In genomic region chr2:85578243-85579180, GRCh38 we compare ENCODE assay signal across 8 cellular contexts. TPM values are rescaled to one million over a fixed set of nuclear protein-coding genes. Genes with fewer than 3 reads are reported as not detected.
DNase-seq lines count a peak whose midpoint lies in the region; ATAC-seq and TF ChIP-seq lines count a peak whose summit lies in the region.

No MANE protein-coding gene starts in this region.

- peak overlapping the region; percentile 95 for H3K4me3 Mint-ChIP-seq in activated CD4-positive, alpha-beta T cell treated with anti-CD3 and anti-CD28 coated beads, Interleukin-2, amount 10 ng/mL, durations not matched to agents 24 days and 14 days
- peak overlapping the region; percentile 89 for H3K4me3 Mint-ChIP-seq in activated T-helper 2 cell treated with anti-CD3 and anti-CD28 coated beads, Interferon-gamma antibody, Interleukin-2, Interleukin-4, amounts not matched to agents 10 μg/mL and 5 μg/mL and 100 μg/mL, durations not matched to agents 14 hours and 24 hours and 36 hours (ENCODE audit: low read depth)

- intact Hi-C loops in activated CD4-positive, alpha-beta T cell treated with anti-CD3 and anti-CD28 coated beads, Interleukin-2, amount 10 ng/mL, durations not matched to agents 24 days and 14 days (cut with micrococcal nuclease) = loop anchor here (1.0 to 2.0 kb wide), 2 partner anchors 16 to 17 kb away; partner anchors contain the start of genes GGCX and RNF181
- intact Hi-C loops in activated T-helper 2 cell treated with anti-CD3 and anti-CD28 coated beads, Interferon-gamma antibody, Interleukin-2, Interleukin-4, amounts not matched to agents 10 μg/mL and 5 μg/mL and 100 μg/mL, durations not matched to agents 14 hours and 24 hours and 36 hours (cut with micrococcal nuclease) = loop anchor here (2.0 kb wide), 1 partner anchor 18 kb away; the partner anchor contains the start of gene GGCX

- H3K27ac Mint-ChIP-seq in activated CD4-positive, alpha-beta T cell treated with anti-CD3 and anti-CD28 coated beads, Interleukin-2, amount 10 ng/mL, durations not matched to agents 24 days and 14 days = peak overlapping the region; percentile 81
- H3K27ac Mint-ChIP-seq in activated T-helper 2 cell treated with anti-CD3 and anti-CD28 coated beads, Interferon-gamma antibody, Interleukin-2, Interleukin-4, amounts not matched to agents 10 μg/mL and 5 μg/mL and 100 μg/mL, durations not matched to agents 14 hours and 24 hours and 36 hours = peak overlapping the region; percentile 80

- H3K4me1 Mint-ChIP-seq in activated CD4-positive, alpha-beta T cell treated with anti-CD3 and anti-CD28 coated beads, Interleukin-2, amount 10 ng/mL, durations not matched to agents 24 days and 14 days = peaks cover 33% of the 10 kb centered on the region
- H3K4me1 Mint-ChIP-seq in activated T-helper 2 cell treated with anti-CD3 and anti-CD28 coated beads, Interferon-gamma antibody, Interleukin-2, Interleukin-4, amounts not matched to agents 10 μg/mL and 5 μg/mL and 100 μg/mL, durations not matched to agents 14 hours and 24 hours and 36 hours (ENCODE audit: low read depth) = peaks cover 22% of the 10 kb centered on the region

- H3K4me1 ChIP-seq in HUES6 (ENCODE audit: control insufficient read depth, insufficient read depth, low read length) (peaks cover 31% of the 10 kb centered on the region), iPS-15b (ENCODE audit: control insufficient read depth, insufficient read depth, low read length) (peaks cover 11% of the 10 kb centered on the region), smooth muscle cell (ENCODE audit: low read depth) (peaks cover 19% of the 10 kb centered on the region)

- H3K36me3 ChIP-seq in HUES6 (ENCODE audit: control insufficient read depth, insufficient read depth, low read length) (peaks cover 13% of the 10 kb centered on the region), iPS-15b (ENCODE audit: control insufficient read depth, insufficient read depth, low read length) (no peaks in the 10 kb centered on the region), smooth muscle cell (ENCODE audit: low read depth) (no peaks in the 10 kb centered on the region)

- no peaks in the 10 kb centered on the region for H3K9me3 Mint-ChIP-seq in activated CD4-positive, alpha-beta T cell treated with anti-CD3 and anti-CD28 coated beads, Interleukin-2, amount 10 ng/mL, durations not matched to agents 24 days and 14 days
- no peaks in the 10 kb centered on the region for H3K9me3 Mint-ChIP-seq in activated T-helper 2 cell treated with anti-CD3 and anti-CD28 coated beads, Interferon-gamma antibody, Interleukin-2, Interleukin-4, amounts not matched to agents 10 μg/mL and 5 μg/mL and 100 μg/mL, durations not matched to agents 14 hours and 24 hours and 36 hours

- peak; percentile 71 for DNase-seq in activated CD4-positive, alpha-beta T cell treated with anti-CD3 and anti-CD28 coated beads, Interleukin-2, amount 10 ng/mL, durations not matched to agents 24 days and 14 days
- no peak for DNase-seq in activated CD4-positive, alpha-beta T cell treated with anti-CD3 and anti-CD28 coated beads for 4 hours
- no peak for DNase-seq in activated T-helper 2 cell treated with anti-CD3 and anti-CD28 coated beads, Interferon-gamma antibody, Interleukin-2, Interleukin-4, amounts not matched to agents 10 μg/mL and 5 μg/mL and 100 μg/mL, durations not matched to agents 14 hours and 24 hours and 36 hours (ENCODE audit: low spot score)
- no peak for DNase-seq in smooth muscle cell (lab: John Stamatoyannopoulos, UW; ENCODE audit: unreplicated experiment)
- no peak for DNase-seq in NCI-H2171 treated with DMSO at 0.1 percent for 48 hours (lab: John Stamatoyannopoulos, UW)

- H3K9ac ChIP-seq in HUES6 (ENCODE audit: low read length) (peak overlapping the region; percentile 72), iPS-15b (ENCODE audit: low read depth, low read length) (no peak overlapping the region), smooth muscle cell (ENCODE audit: low read depth) (peak overlapping the region; percentile 39)

- H3K9me3 ChIP-seq in HUES6 (ENCODE audit: control insufficient read depth, insufficient read depth, low read depth, low read length) = no peaks in the 10 kb centered on the region
- H3K9me3 ChIP-seq in iPS-15b (ENCODE audit: control insufficient read depth, insufficient read depth, low read length) = no peaks in the 10 kb centered on the region
- no peaks in the 10 kb centered on the region for H3K9me3 ChIP-seq in smooth muscle cell (replicated peaks; ENCODE audit: low read depth)

- H3K79me2 ChIP-seq in smooth muscle cell (ENCODE audit: low read depth) = no peaks in the 10 kb centered on the region

- peaks cover 9% of the 10 kb centered on the region for H3F3A ChIP-seq in smooth muscle cell (ENCODE audit: low read depth)

- ATAC-seq in HG03378 (IDR thresholded peaks at IDR 0.05; ENCODE audit: unreplicated experiment) = no peak

- H3K36me3 Mint-ChIP-seq in activated CD4-positive, alpha-beta T cell treated with anti-CD3 and anti-CD28 coated beads, Interleukin-2, amount 10 ng/mL, durations not matched to agents 24 days and 14 days (ENCODE audit: low read depth) = peaks cover 24% of the 10 kb centered on the region
- peaks cover 33% of the 10 kb centered on the region for H3K36me3 Mint-ChIP-seq in activated T-helper 2 cell treated with anti-CD3 and anti-CD28 coated beads, Interferon-gamma antibody, Interleukin-2, Interleukin-4, amounts not matched to agents 10 μg/mL and 5 μg/mL and 100 μg/mL, durations not matched to agents 14 hours and 24 hours and 36 hours (ENCODE audit: low read depth)

- H3K27me3 Mint-ChIP-seq in activated CD4-positive, alpha-beta T cell treated with anti-CD3 and anti-CD28 coated beads, Interleukin-2, amount 10 ng/mL, durations not matched to agents 24 days and 14 days = no peaks in the 10 kb centered on the region
- H3K27me3 Mint-ChIP-seq in activated T-helper 2 cell treated with anti-CD3 and anti-CD28 coated beads, Interferon-gamma antibody, Interleukin-2, Interleukin-4, amounts not matched to agents 10 μg/mL and 5 μg/mL and 100 μg/mL, durations not matched to agents 14 hours and 24 hours and 36 hours (ENCODE audit: low read depth) = no peaks in the 10 kb centered on the region

- TF ChIP-seq CTCF in smooth muscle cell (IDR thresholded peaks at IDR 0.05; ENCODE audit: borderline replicate concordance, insufficient read depth, poor library complexity, severe bottlenecking) = no peak

- peak overlapping the region; percentile 84 for H3K4me2 ChIP-seq in smooth muscle cell

- H3K4me3 ChIP-seq in HUES6 (ENCODE audit: low read depth, low read length) (peak overlapping the region; percentile 68), iPS-15b (ENCODE audit: low read depth, low read length) (peak overlapping the region; percentile 62), smooth muscle cell (peak overlapping the region; percentile 55)

- no peaks in the 10 kb centered on the region for H4K20me1 ChIP-seq in smooth muscle cell (ENCODE audit: low read depth)

- peak overlapping the region; percentile 84 for H2AFZ ChIP-seq in smooth muscle cell (ENCODE audit: low read depth)

- H3K27me3 ChIP-seq in HUES6 (ENCODE audit: control insufficient read depth, insufficient read depth, low read length) = peaks cover under 1% of the 10 kb centered on the region; the same call in 1 of the 2 replicates
- peaks cover 13% of the 10 kb centered on the region for H3K27me3 ChIP-seq in iPS-15b (ENCODE audit: control insufficient read depth, insufficient read depth, low read length)
- H3K27me3 ChIP-seq in smooth muscle cell (ENCODE audit: low read depth) = no peaks in the 10 kb centered on the region

- whole genome bisulfite sequencing in smooth muscle cell (ENCODE audit: low lambda C conversion rate) = 47% methylated on average over 19 of the region's 19 CpGs

- H3K27ac ChIP-seq in HUES6 (ENCODE audit: low read depth, low read length) = peak overlapping the region; percentile 85; the same call in 1 of the 2 replicates
- peak overlapping the region; percentile 67 for H3K27ac ChIP-seq in smooth muscle cell (ENCODE audit: low read depth)

RNA-seq across cellular contexts. Expression of gene VAMP8, which starts 1.1 kb away (rescaled TPM):
- total RNA-seq in activated CD4-positive, alpha-beta T cell treated with anti-CD3 and anti-CD28 coated beads, Interleukin-2, amount 10 ng/mL, durations not matched to agents 24 days and 14 days = 90.9 and 91.3 TPM in 2 replicates
- 99.7 and 101 TPM in 2 replicates for total RNA-seq in activated T-helper 2 cell treated with anti-CD3 and anti-CD28 coated beads, Interferon-gamma antibody, Interleukin-2, Interleukin-4, amounts not matched to agents 10 μg/mL and 5 μg/mL and 100 μg/mL, durations not matched to agents 14 hours and 24 hours and 36 hours
- total RNA-seq in smooth muscle cell = 9.4 and 15.1 TPM in 2 replicates
- polyA plus RNA-seq in smooth muscle cell = 17.5 and 72.9 TPM in 2 replicates

RNA-seq across cellular contexts. Expression of gene VAMP5, which starts 5.7 kb away (rescaled TPM):
- total RNA-seq in activated CD4-positive, alpha-beta T cell treated with anti-CD3 and anti-CD28 coated beads, Interleukin-2, amount 10 ng/mL, durations not matched to agents 24 days and 14 days = 33.1 and 37.9 TPM in 2 replicates
- 41.0 and 41.3 TPM in 2 replicates for total RNA-seq in activated T-helper 2 cell treated with anti-CD3 and anti-CD28 coated beads, Interferon-gamma antibody, Interleukin-2, Interleukin-4, amounts not matched to agents 10 μg/mL and 5 μg/mL and 100 μg/mL, durations not matched to agents 14 hours and 24 hours and 36 hours
- 5.0 and 6.6 TPM in 2 replicates for total RNA-seq in smooth muscle cell
- polyA plus RNA-seq in smooth muscle cell = 35.0 and 35.9 TPM in 2 replicates

RNA-seq across cellular contexts. Expression of gene RNF181, which starts 17.0 kb away (rescaled TPM):
- total RNA-seq in activated CD4-positive, alpha-beta T cell treated with anti-CD3 and anti-CD28 coated beads, Interleukin-2, amount 10 ng/mL, durations not matched to agents 24 days and 14 days = 111 and 116 TPM in 2 replicates
- 130 and 134 TPM in 2 replicates for total RNA-seq in activated T-helper 2 cell treated with anti-CD3 and anti-CD28 coated beads, Interferon-gamma antibody, Interleukin-2, Interleukin-4, amounts not matched to agents 10 μg/mL and 5 μg/mL and 100 μg/mL, durations not matched to agents 14 hours and 24 hours and 36 hours
- total RNA-seq in smooth muscle cell = 167 and 195 TPM in 2 replicates
- 316 and 328 TPM in 2 replicates for polyA plus RNA-seq in smooth muscle cell

RNA-seq across cellular contexts. Expression of gene GGCX, which starts 17.2 kb away (rescaled TPM):
- total RNA-seq in activated CD4-positive, alpha-beta T cell treated with anti-CD3 and anti-CD28 coated beads, Interleukin-2, amount 10 ng/mL, durations not matched to agents 24 days and 14 days = 21.8 and 23.1 TPM in 2 replicates
- 25.1 and 27.0 TPM in 2 replicates for total RNA-seq in activated T-helper 2 cell treated with anti-CD3 and anti-CD28 coated beads, Interferon-gamma antibody, Interleukin-2, Interleukin-4, amounts not matched to agents 10 μg/mL and 5 μg/mL and 100 μg/mL, durations not matched to agents 14 hours and 24 hours and 36 hours
- total RNA-seq in smooth muscle cell = 44.0 and 83.2 TPM in 2 replicates
- polyA plus RNA-seq in smooth muscle cell = 33.2 and 44.5 TPM in 2 replicates

RNA-seq across cellular contexts. Expression of gene TMEM150A, which starts 24.0 kb away (rescaled TPM):
- 6.2 and 6.5 TPM in 2 replicates for total RNA-seq in activated CD4-positive, alpha-beta T cell treated with anti-CD3 and anti-CD28 coated beads, Interleukin-2, amount 10 ng/mL, durations not matched to agents 24 days and 14 days
- total RNA-seq in activated T-helper 2 cell treated with anti-CD3 and anti-CD28 coated beads, Interferon-gamma antibody, Interleukin-2, Interleukin-4, amounts not matched to agents 10 μg/mL and 5 μg/mL and 100 μg/mL, durations not matched to agents 14 hours and 24 hours and 36 hours = 6.5 and 7.0 TPM in 2 replicates
- 7.7 and 9.1 TPM in 2 replicates for total RNA-seq in smooth muscle cell
- polyA plus RNA-seq in smooth muscle cell = 20.0 and 24.1 TPM in 2 replicates
